Comparison of ENCODE assay signal across 32 cellular contexts in genomic region chr4:161343188-161343950, GRCh38.
"Had no signal": no experiment of that assay in that cellular context is flagged by ENCODE, and none has a peak within 500 bp of the region (broad histone marks: within the 10 kb centered on the region; RNA-seq: fewer than 3 reads in every experiment).

No MANE protein-coding gene starts in this region.

- H3K9me3 Mint-ChIP-seq: activated CD4-positive, alpha-beta memory T cell treated with anti-CD3 and anti-CD28 coated beads, Interleukin-2, amount 10 ng/mL, durations not matched to agents 7 days and 5 days had no signal

- H3K4me3 Mint-ChIP-seq: activated CD4-positive, alpha-beta memory T cell treated with anti-CD3 and anti-CD28 coated beads, Interleukin-2, amount 10 ng/mL, durations not matched to agents 7 days and 5 days; activated CD8-positive, alpha-beta memory T cell treated with anti-CD3 and anti-CD28 coated beads, Interleukin-2, amount 10 ng/mL, durations not matched to agents 7 days and 5 days; activated naive CD8-positive, alpha-beta T cell treated with anti-CD3 and anti-CD28 coated beads for 36 hours; activated T-helper 17 cell treated with anti-CD3 and anti-CD28 coated beads, Interleukin-2, amount 50 U/mL, for 72 hours; central memory CD8-positive, alpha-beta T cell had no signal

- H3K27ac Mint-ChIP-seq: activated CD4-positive, alpha-beta memory T cell treated with anti-CD3 and anti-CD28 coated beads, Interleukin-2, amount 10 ng/mL, durations not matched to agents 7 days and 5 days; activated CD8-positive, alpha-beta memory T cell treated with anti-CD3 and anti-CD28 coated beads, Interleukin-2, amount 10 ng/mL, durations not matched to agents 7 days and 5 days; activated naive CD8-positive, alpha-beta T cell treated with anti-CD3 and anti-CD28 coated beads for 36 hours; activated T-helper 17 cell treated with anti-CD3 and anti-CD28 coated beads, Interleukin-2, amount 50 U/mL, for 72 hours had no signal

- H3K27ac ChIP-seq: cardiac muscle cell, WERI-Rb-1 had no signal

- H3K36me3 Mint-ChIP-seq: activated CD8-positive, alpha-beta memory T cell treated with anti-CD3 and anti-CD28 coated beads, Interleukin-2, amount 10 ng/mL, durations not matched to agents 7 days and 5 days; activated naive CD8-positive, alpha-beta T cell treated with anti-CD3 and anti-CD28 coated beads for 36 hours had no signal

- H3K4me3 ChIP-seq: cardiac muscle cell had no signal

- H3K27me3 ChIP-seq: cardiac muscle cell had no signal

- H3K4me1 Mint-ChIP-seq: activated CD4-positive, alpha-beta memory T cell treated with anti-CD3 and anti-CD28 coated beads, Interleukin-2, amount 10 ng/mL, durations not matched to agents 7 days and 5 days; activated CD8-positive, alpha-beta memory T cell treated with anti-CD3 and anti-CD28 coated beads, Interleukin-2, amount 10 ng/mL, durations not matched to agents 7 days and 5 days; activated naive CD8-positive, alpha-beta T cell treated with anti-CD3 and anti-CD28 coated beads for 36 hours; activated T-helper 17 cell treated with anti-CD3 and anti-CD28 coated beads, Interleukin-2, amount 50 U/mL, for 72 hours; central memory CD8-positive, alpha-beta T cell had no signal

- DNase-seq: activated CD4-positive, alpha-beta memory T cell treated with anti-CD3 and anti-CD28 coated beads, Interleukin-2, amount 10 ng/mL, durations not matched to agents 7 days and 5 days; activated CD4-positive, alpha-beta T cell treated with anti-CD3 and anti-CD28 coated beads for 1 hour; activated CD4-positive, alpha-beta T cell treated with anti-CD3 and anti-CD28 coated beads for 48 hours; activated CD4-positive, CD25-positive, alpha-beta regulatory T cell; activated CD8-positive, alpha-beta memory T cell treated with anti-CD3 and anti-CD28 coated beads for 24 hours; activated CD8-positive, alpha-beta memory T cell treated with anti-CD3 and anti-CD28 coated beads, Interleukin-2, amount 10 ng/mL, durations not matched to agents 7 days and 5 days; activated CD8-positive, alpha-beta memory T cell treated with anti-CD3 and anti-CD28 coated beads, Interleukin-2, amount 50 U/mL, for 48 hours; activated effector memory CD4-positive, alpha-beta T cell treated with anti-CD3 and anti-CD28 coated beads, Interleukin-2, amount 50 U/mL, for 16 hours; activated naive CD4-positive, alpha-beta T cell; activated naive CD4-positive, alpha-beta T cell treated with anti-CD3 and anti-CD28 coated beads, Interleukin-2, amount 50 U/mL, for 16 hours; activated naive CD8-positive, alpha-beta T cell treated with anti-CD3 and anti-CD28 coated beads for 36 hours; activated T-cell treated with anti-CD3 and anti-CD28 coated beads, Interleukin-2, amount 50 U/mL, for 48 hours; amniotic stem cell; aorta; Karpas-422; NCI-H1105; NCI-H1417 treated with DMSO at 0.1 percent for 48 hours; NCI-H187 treated with DMSO at 0.1 percent for 48 hours; NCI-H2081 treated with DMSO at 0.1 percent for 48 hours; NCI-H226; NCI-H446 treated with DMSO at 0.1 percent for 48 hours; NCI-H524 treated with DMSO at 0.1 percent for 48 hours; NCI-H748 treated with DMSO at 0.1 percent for 48 hours; OCI-M1; Right ventricle myocardium superior; SW 1271; T-helper 1 cell; T-helper 9 cell; WERI-Rb-1 had no signal

- H3K36me3 ChIP-seq: cardiac muscle cell, WERI-Rb-1 had no signal

- H3K27me3 Mint-ChIP-seq: activated CD4-positive, alpha-beta memory T cell treated with anti-CD3 and anti-CD28 coated beads, Interleukin-2, amount 10 ng/mL, durations not matched to agents 7 days and 5 days; activated CD8-positive, alpha-beta memory T cell treated with anti-CD3 and anti-CD28 coated beads, Interleukin-2, amount 10 ng/mL, durations not matched to agents 7 days and 5 days; activated naive CD8-positive, alpha-beta T cell treated with anti-CD3 and anti-CD28 coated beads for 36 hours; activated T-helper 17 cell treated with anti-CD3 and anti-CD28 coated beads, Interleukin-2, amount 50 U/mL, for 72 hours; central memory CD8-positive, alpha-beta T cell had no signal

- ATAC-seq: activated CD8-positive, alpha-beta memory T cell treated with anti-CD3 and anti-CD28 coated beads, Interleukin-2, amount 10 ng/mL, durations not matched to agents 7 days and 5 days; activated T-helper 17 cell treated with anti-CD3 and anti-CD28 coated beads, Interleukin-2, amount 50 U/mL, for 72 hours had no signal
